In the genomic region with DNA sequence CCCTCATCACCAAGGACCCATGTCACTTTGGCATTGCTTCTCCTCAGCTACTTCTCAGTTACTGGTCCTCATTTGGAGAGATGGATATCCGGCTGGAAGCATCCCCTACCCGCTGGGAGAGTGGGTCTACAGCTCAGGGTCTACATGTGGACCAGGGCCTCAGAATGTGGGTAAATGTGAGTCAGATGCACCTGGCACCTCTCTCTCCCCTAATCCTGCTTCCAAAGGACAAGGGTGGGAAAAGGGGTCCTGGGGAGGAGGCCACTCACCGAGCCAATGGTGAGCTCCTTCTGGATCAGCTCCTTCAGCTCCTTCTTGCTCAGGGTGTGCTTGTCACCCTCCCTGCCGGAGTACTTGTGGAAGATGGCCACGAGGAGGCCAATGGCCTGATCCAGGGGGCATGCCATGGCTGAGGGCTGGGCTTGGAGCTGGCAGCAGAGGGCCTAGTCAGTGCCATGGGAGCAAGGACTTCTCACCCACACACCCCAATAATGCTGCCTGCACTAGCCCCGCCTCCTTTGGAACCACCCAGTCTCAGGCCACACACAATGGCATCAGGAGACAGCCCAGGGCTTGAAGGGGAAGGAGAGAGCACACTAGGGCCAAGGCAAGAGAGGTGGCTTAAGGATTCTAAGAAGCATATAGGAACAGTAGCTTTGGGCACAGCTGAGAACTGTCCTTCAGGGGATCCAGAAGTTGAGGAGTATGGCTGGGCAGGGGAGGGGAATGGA, we compare ENCODE assay signal across 8 cellular contexts. TPM values are rescaled to one million over a fixed set of nuclear protein-coding genes. Genes with fewer than 3 reads are reported as not detected.
DNase-seq lines count a peak whose midpoint lies in the region; ATAC-seq, FAIRE-seq and TF ChIP-seq lines count a peak whose summit lies in the region.

No MANE protein-coding gene starts in this region.

- peaks cover 31% of the 10 kb centered on the region for H3K4me1 ChIP-seq in iPS-18a (ENCODE audit: control insufficient read depth, low read depth, low read length)
- H3K4me1 ChIP-seq in small intestine (ENCODE audit: control insufficient read depth in 2 of 2, insufficient read depth in 1 of 2, low read depth in 1 of 2, low read length in 1 of 2), result peaks cover 1 to 11% of the 10 kb centered on the region in 2 donors

- no peaks in the 10 kb centered on the region for H3K36me3 ChIP-seq in iPS-18a (ENCODE audit: control insufficient read depth, low read depth, low read length)
- H3K36me3 ChIP-seq in small intestine (ENCODE audit: control insufficient read depth in 2 of 2, insufficient read depth in 2 of 2, low read length in 2 of 2), result no peaks in the 10 kb centered on the region

- H3K9me3 ChIP-seq in iPS-18a (ENCODE audit: control insufficient read depth, low read depth, low read length) (no peaks in the 10 kb centered on the region), small intestine (ENCODE audit: control insufficient read depth, low read depth) (no peaks in the 10 kb centered on the region)

- in situ Hi-C loops in astrocyte of the cerebellum (cut with HindIII; ENCODE audit: low sequenced_read_pairs), result no loop called here

- FAIRE-seq in small intestine (lab: Jason Lieb, UNC) (no peak), GM12892 (lab: Jason Lieb, UNC) (no peak)

- H3K27me3 ChIP-seq in iPS-18a (ENCODE audit: control insufficient read depth, insufficient read depth, low read length) (peaks cover 6% of the 10 kb centered on the region), small intestine (ENCODE audit: control insufficient read depth in 2 of 2, insufficient read depth in 2 of 2, low read length in 2 of 2) (no peaks in the 10 kb centered on the region)

- TF ChIP-seq POLR2A in GM12892 (IDR thresholded peaks at IDR 0.05; ENCODE audit: low read depth, low read length), result no peak

- no peak overlapping the region for H3K27ac ChIP-seq in iPS-18a (ENCODE audit: low read length)
- H3K27ac ChIP-seq in small intestine (ENCODE audit: low read depth in 1 of 2, low read length in 1 of 2), result peak overlapping the region; percentile 96 to 98

- DNase-seq in GM12864 (ENCODE audit: low read depth), result no peak
- peak; percentile 52 for DNase-seq in NCI-H226
- no peak for DNase-seq in astrocyte of the cerebellum (ENCODE audit: low read depth)
- DNase-seq in small intestine, result peak; percentile 89
- no peak for DNase-seq in GM12892 (ENCODE audit: insufficient read length)

- no peak for TF ChIP-seq CTCF in GM12864 (IDR thresholded peaks at IDR 0.05; ENCODE audit: low read depth, low read length, missing control alignments)
- no peak for TF ChIP-seq CTCF in astrocyte of the cerebellum (IDR thresholded peaks at IDR 0.05; ENCODE audit: low read depth, low read length, missing control alignments)

- WGBS in small intestine, 3 donors, result 55 to 63% (median 59%) methylated on average over 6 of the region's 6 CpGs

- no peak for ATAC-seq in HG03520 (IDR thresholded peaks at IDR 0.05; ENCODE audit: unreplicated experiment)
- ATAC-seq in GM18870 (IDR thresholded peaks at IDR 0.05; ENCODE audit: unreplicated experiment), result no peak

- H3K4me3 ChIP-seq in GM12864 (ENCODE audit: low read depth, low read length) (peak overlapping the region; percentile 52), astrocyte of the cerebellum (ENCODE audit: low read depth, low read length) (peak overlapping the region; percentile 82), iPS-18a (ENCODE audit: low read length) (peak overlapping the region; percentile 29), small intestine (ENCODE audit: low read depth in 1 of 2, low read length in 2 of 2) (peak overlapping the region; percentile 64)

- no peak overlapping the region for H3K9ac ChIP-seq in iPS-18a (ENCODE audit: low read length)

RNA-seq across cellular contexts. Expression of a gene that starts 0.7 kb away (rescaled TPM):
- polyA plus RNA-seq in small intestine, result 1,000 to 10,000 TPM; 1,645 to 4,929 (median 2,330) TPM
- 24.7 TPM for polyA plus RNA-seq in GM12892 (2012; ENCODE audit: missing spikeins)

RNA-seq across cellular contexts. Expression of a gene that starts 5.6 kb away (rescaled TPM):
- polyA plus RNA-seq in small intestine, result under 1 TPM in 1 of 3 donors, not detected in 2; 0.18 TPM
- not detected for polyA plus RNA-seq in GM12892 (2012; ENCODE audit: missing spikeins)

RNA-seq across cellular contexts. Expression of a gene that starts 10.5 kb away (rescaled TPM):
- 100 to 1,000 TPM in 2 of 3 donors, 10 to 100 TPM in 1; 49.6 to 230 (median 108) TPM for polyA plus RNA-seq in small intestine
- 53.5 TPM for polyA plus RNA-seq in GM12892 (2012; ENCODE audit: missing spikeins)

RNA-seq across cellular contexts. Expression of a gene that starts 14.0 kb away (rescaled TPM):
- 1 to 10 TPM in 2 of 3 donors, not detected in 1; 2.1 to 4.3 TPM for polyA plus RNA-seq in small intestine
- polyA plus RNA-seq in GM12892 (2012; ENCODE audit: missing spikeins), result not detected

RNA-seq across cellular contexts. Expression of a gene that starts 30.5 kb away (rescaled TPM):
- polyA plus RNA-seq in small intestine, result 1 to 10 TPM; 3.6 to 9.8 (median 5.4) TPM
- not detected for polyA plus RNA-seq in GM12892 (2012; ENCODE audit: missing spikeins)

Comparison
In these comparisons a context has a peak if more than half of its experiments do, and no peak if none do; other contexts are left out.
1. DNase-seq: peak in NCI-H226 (single experiment) and small intestine (single experiment); none in GM12864 (single experiment), astrocyte of the cerebellum (single experiment) and GM12892 (single experiment).
2. H3K4me3 ChIP-seq: peak in every context shown above with its lines; median percentile 82 in astrocyte of the cerebellum; 64 in small intestine; 52 in GM12864; 29 in iPS-18a.